Comparison of ENCODE assay signal across 8 cellular contexts in the genomic region with DNA sequence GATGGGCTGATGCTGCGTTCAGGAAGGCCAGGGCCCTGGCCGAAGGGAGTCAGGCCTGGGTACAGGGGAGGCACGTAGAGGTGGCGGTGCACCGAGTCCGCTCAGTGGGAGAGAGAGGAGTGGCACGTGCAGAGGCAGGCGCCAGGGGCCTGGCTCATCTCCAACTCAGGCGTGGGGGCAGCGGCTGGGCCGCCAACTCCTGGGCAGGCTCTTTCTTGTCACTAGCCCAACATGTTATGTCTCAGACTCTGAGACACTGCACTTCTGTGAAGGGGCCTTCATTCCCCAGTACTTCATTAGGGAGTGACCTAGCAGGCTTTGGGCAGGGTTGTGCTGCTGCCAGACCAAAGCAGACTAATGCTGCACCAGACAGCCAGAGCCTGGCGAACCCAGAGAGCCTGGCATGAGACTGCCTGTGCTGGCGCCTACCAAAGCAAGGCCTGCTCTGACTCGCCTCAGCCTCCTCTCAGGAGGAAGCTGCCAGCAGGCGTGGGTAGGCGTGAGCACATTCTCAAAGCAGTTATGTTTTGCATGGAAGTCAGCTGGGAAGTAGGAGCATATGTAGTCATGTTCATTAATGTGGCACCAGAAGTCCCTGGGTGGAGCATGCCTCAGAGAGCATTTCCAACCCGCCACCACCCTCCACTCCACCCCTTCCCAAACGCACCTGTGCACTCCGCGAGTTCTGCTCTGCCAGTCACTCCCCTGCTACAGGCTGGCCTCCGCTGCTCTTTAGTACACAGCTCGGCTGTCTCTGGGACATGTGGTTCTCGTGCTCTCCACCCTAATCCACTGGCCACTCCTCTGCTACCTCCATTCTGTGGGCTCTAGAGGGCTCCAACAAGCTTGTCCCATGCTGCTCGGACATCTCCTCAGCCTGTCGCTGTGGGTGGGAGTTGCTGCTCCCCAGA. TPM values are rescaled to one million over a fixed set of nuclear protein-coding genes. Genes with fewer than 3 reads are reported as not detected.
DNase-seq lines count a peak whose midpoint lies in the region; ATAC-seq and TF ChIP-seq lines count a peak whose summit lies in the region.

No MANE protein-coding gene starts in this region.

- 89% methylated on average over 24 of the region's 25 CpGs for WGBS in hepatocyte (ENCODE audit: low lambda C conversion rate, missing lambda C conversion rate)

- no peaks in the 10 kb centered on the region for H3K79me2 ChIP-seq in hepatocyte

- H3K4me2 ChIP-seq in hepatocyte: no peak overlapping the region

- no peaks in the 10 kb centered on the region for H3K9me2 ChIP-seq in hepatocyte (replicated peaks; ENCODE audit: insufficient read depth)

- H3K9me3 ChIP-seq in ascending aorta (no peaks in the 10 kb centered on the region), hepatocyte (ENCODE audit: low read depth) (no peaks in the 10 kb centered on the region)

- H3K27me3 ChIP-seq in ascending aorta (no peaks in the 10 kb centered on the region), hepatocyte (no peaks in the 10 kb centered on the region)

- H3K4me1 ChIP-seq in ascending aorta (peaks cover 14 to 26% of the 10 kb centered on the region in 2 donors), hepatocyte (ENCODE audit: insufficient read depth) (peaks cover 7% of the 10 kb centered on the region)

- H2AFZ ChIP-seq in hepatocyte: no peak overlapping the region

- no peak for TF ChIP-seq EP300 in Ishikawa (IDR thresholded peaks at IDR 0.05; ENCODE audit: borderline replicate concordance)

- intact Hi-C loops in ascending aorta (cut with DNase I) (loop anchor here (2.0 kb wide), 1 partner anchor 38 kb away; no protein-coding TSS in a partner anchor), CD14-positive monocyte (cut with micrococcal nuclease) (no loop called here)

- H3K27me3 Mint-ChIP-seq in stimulated activated memory B cell treated with anti-CD40 and anti-IgM and Interleukin-4, amounts not matched to agents 10 μg/mL and 1 μg/mL and 100 μg/mL, for 72 hours: no peaks in the 10 kb centered on the region
- no peaks in the 10 kb centered on the region for H3K27me3 Mint-ChIP-seq in effector memory CD8-positive, alpha-beta T cell
- peaks cover 2% of the 10 kb centered on the region in 3 donors for H3K27me3 Mint-ChIP-seq in CD14-positive monocyte (ENCODE audit: low read depth in 3 of 3)

- ATAC-seq in stimulated activated memory B cell treated with anti-CD40 and anti-IgM and Interleukin-4, amounts not matched to agents 10 μg/mL and 1 μg/mL and 100 μg/mL, for 72 hours: peak; percentile 34
- ATAC-seq in effector memory CD8-positive, alpha-beta T cell (replicated peaks): no peak
- ATAC-seq in HG02759 (IDR thresholded peaks at IDR 0.05; ENCODE audit: unreplicated experiment): no peak

- H3K9me3 Mint-ChIP-seq in stimulated activated memory B cell treated with anti-CD40 and anti-IgM and Interleukin-4, amounts not matched to agents 10 μg/mL and 1 μg/mL and 100 μg/mL, for 72 hours: no peaks in the 10 kb centered on the region
- no peaks in the 10 kb centered on the region for H3K9me3 Mint-ChIP-seq in effector memory CD8-positive, alpha-beta T cell
- no peaks in the 10 kb centered on the region for H3K9me3 Mint-ChIP-seq in CD14-positive monocyte

- TF ChIP-seq RAD21 in Ishikawa (IDR thresholded peaks at IDR 0.05; ENCODE audit: low read depth): no peak

- H3K4me3 Mint-ChIP-seq in stimulated activated memory B cell treated with anti-CD40 and anti-IgM and Interleukin-4, amounts not matched to agents 10 μg/mL and 1 μg/mL and 100 μg/mL, for 72 hours: no peak overlapping the region
- no peak overlapping the region for H3K4me3 Mint-ChIP-seq in effector memory CD8-positive, alpha-beta T cell
- H3K4me3 Mint-ChIP-seq in CD14-positive monocyte: no peak overlapping the region

- no peak overlapping the region for H3K27ac Mint-ChIP-seq in stimulated activated memory B cell treated with anti-CD40 and anti-IgM and Interleukin-4, amounts not matched to agents 10 μg/mL and 1 μg/mL and 100 μg/mL, for 72 hours
- H3K27ac Mint-ChIP-seq in effector memory CD8-positive, alpha-beta T cell: no peak overlapping the region
- H3K27ac Mint-ChIP-seq in CD14-positive monocyte: no peak overlapping the region

- DNase-seq in ascending aorta (ENCODE audit: low spot score in 2 of 2): peak; percentile 76 to 95
- DNase-seq in hepatocyte (ENCODE audit: low spot score): peak; percentile 13
- DNase-seq in effector memory CD8-positive, alpha-beta T cell: no peak
- no peak for DNase-seq in CD14-positive monocyte (ENCODE audit: low spot score)

- H4K20me1 ChIP-seq in hepatocyte (ENCODE audit: insufficient read depth, poor library complexity, severe bottlenecking): no peaks in the 10 kb centered on the region

- H3K4me3 ChIP-seq in ascending aorta (peak overlapping the region in 1 of 2 donors; percentile 21), hepatocyte (no peak overlapping the region)

- H3K27ac ChIP-seq in 22Rv1: peak overlapping the region; percentile 91
- peak overlapping the region; percentile 89 to 94 for H3K27ac ChIP-seq in ascending aorta
- H3K27ac ChIP-seq in hepatocyte: no peak overlapping the region

- H3K4me1 Mint-ChIP-seq in stimulated activated memory B cell treated with anti-CD40 and anti-IgM and Interleukin-4, amounts not matched to agents 10 μg/mL and 1 μg/mL and 100 μg/mL, for 72 hours: no peaks in the 10 kb centered on the region
- H3K4me1 Mint-ChIP-seq in effector memory CD8-positive, alpha-beta T cell (ENCODE audit: low read depth in 2 of 2): peaks cover 4 to 6% of the 10 kb centered on the region in 2 donors
- H3K4me1 Mint-ChIP-seq in CD14-positive monocyte: no peaks in the 10 kb centered on the region

- TF ChIP-seq CTCF in 22Rv1 (IDR thresholded peaks at IDR 0.05) (peak; percentile 20; the same call in 1 of the 2 replicates), ascending aorta (IDR thresholded peaks at IDR 0.05) (peak in 1 of 3 experiments; percentile 19), hepatocyte (IDR thresholded peaks at IDR 0.05; ENCODE audit: poor library complexity) (no peak), CD14-positive monocyte (IDR thresholded peaks at IDR 0.05) (no peak)

- H3K36me3 Mint-ChIP-seq in stimulated activated memory B cell treated with anti-CD40 and anti-IgM and Interleukin-4, amounts not matched to agents 10 μg/mL and 1 μg/mL and 100 μg/mL, for 72 hours: peaks cover 32% of the 10 kb centered on the region
- H3K36me3 Mint-ChIP-seq in effector memory CD8-positive, alpha-beta T cell (ENCODE audit: insufficient read depth): peaks cover 17% of the 10 kb centered on the region
- peaks cover 26 to 44% of the 10 kb centered on the region in 2 donors for H3K36me3 Mint-ChIP-seq in CD14-positive monocyte

- peaks cover 20 to 25% of the 10 kb centered on the region in 2 donors for H3K36me3 ChIP-seq in ascending aorta
- no peaks in the 10 kb centered on the region for H3K36me3 ChIP-seq in hepatocyte (replicated peaks; ENCODE audit: insufficient read depth, low read depth)

TF ChIP-seq in Ishikawa, 13 proteins besides CTCF, POLR2A, EP300 and RAD21:
- TF ChIP-seq, protein P1, sequence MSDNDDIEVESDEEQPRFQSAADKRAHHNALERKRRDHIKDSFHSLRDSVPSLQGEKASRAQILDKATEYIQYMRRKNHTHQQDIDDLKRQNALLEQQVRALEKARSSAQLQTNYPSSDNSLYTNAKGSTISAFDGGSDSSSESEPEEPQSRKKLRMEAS (IDR thresholded peaks at IDR 0.05): peak; percentile 39; the same call in 1 of the 2 replicates
- TF ChIP-seq YY1 (IDR thresholded peaks at IDR 0.05; ENCODE audit: low read depth) (no peak), NFIC (IDR thresholded peaks at IDR 0.05) (peak; percentile 78)

RNA-seq across cellular contexts. Expression of a gene that starts 9.7 kb away (rescaled TPM):
- 144 TPM for total RNA-seq in ascending aorta
- 523 and 682 TPM in 2 replicates for total RNA-seq in hepatocyte
- 2,788 and 2,829 TPM in 2 replicates for polyA plus RNA-seq in hepatocyte
- polyA plus RNA-seq in CD14-positive monocyte: 1 to 10 TPM in 1 of 2 donors, under 1 TPM in 1; 0.76 to 2.7 TPM

RNA-seq across cellular contexts. Expression of a gene that starts 16.0 kb away (rescaled TPM):
- total RNA-seq in ascending aorta: 31.2 TPM
- 8.2 and 8.9 TPM in 2 replicates for total RNA-seq in hepatocyte
- 13.2 and 15.0 TPM in 2 replicates for polyA plus RNA-seq in hepatocyte
- 1 to 10 TPM; 2.7 to 3.4 TPM for polyA plus RNA-seq in CD14-positive monocyte

RNA-seq across cellular contexts. Expression of a gene that starts 49.5 kb away (rescaled TPM):
- total RNA-seq in ascending aorta: 7.1 TPM
- total RNA-seq in hepatocyte: 25.8 and 27.4 TPM in 2 replicates
- polyA plus RNA-seq in hepatocyte: 11.7 and 13.9 TPM in 2 replicates
- polyA plus RNA-seq in CD14-positive monocyte: 10 to 100 TPM; 30.1 to 33.1 TPM

RNA-seq across cellular contexts. Expression of a gene that starts 49.8 kb away (rescaled TPM):
- total RNA-seq in ascending aorta: 37.7 TPM
- total RNA-seq in hepatocyte: 58.7 and 59.1 TPM in 2 replicates
- polyA plus RNA-seq in hepatocyte: 68.2 and 71.5 TPM in 2 replicates
- polyA plus RNA-seq in CD14-positive monocyte: 10 to 100 TPM; 52.3 to 58.1 TPM

Comparison
In these comparisons a context has a peak if more than half of its experiments do, and no peak if none do; other contexts are left out.
1. DNase-seq: peak in ascending aorta (2 of 2) and hepatocyte (single experiment); none in effector memory CD8-positive, alpha-beta T cell (0 of 3) and CD14-positive monocyte (single experiment).